21 cellular contexts compared by ENCODE assay signal in the genomic region with DNA sequence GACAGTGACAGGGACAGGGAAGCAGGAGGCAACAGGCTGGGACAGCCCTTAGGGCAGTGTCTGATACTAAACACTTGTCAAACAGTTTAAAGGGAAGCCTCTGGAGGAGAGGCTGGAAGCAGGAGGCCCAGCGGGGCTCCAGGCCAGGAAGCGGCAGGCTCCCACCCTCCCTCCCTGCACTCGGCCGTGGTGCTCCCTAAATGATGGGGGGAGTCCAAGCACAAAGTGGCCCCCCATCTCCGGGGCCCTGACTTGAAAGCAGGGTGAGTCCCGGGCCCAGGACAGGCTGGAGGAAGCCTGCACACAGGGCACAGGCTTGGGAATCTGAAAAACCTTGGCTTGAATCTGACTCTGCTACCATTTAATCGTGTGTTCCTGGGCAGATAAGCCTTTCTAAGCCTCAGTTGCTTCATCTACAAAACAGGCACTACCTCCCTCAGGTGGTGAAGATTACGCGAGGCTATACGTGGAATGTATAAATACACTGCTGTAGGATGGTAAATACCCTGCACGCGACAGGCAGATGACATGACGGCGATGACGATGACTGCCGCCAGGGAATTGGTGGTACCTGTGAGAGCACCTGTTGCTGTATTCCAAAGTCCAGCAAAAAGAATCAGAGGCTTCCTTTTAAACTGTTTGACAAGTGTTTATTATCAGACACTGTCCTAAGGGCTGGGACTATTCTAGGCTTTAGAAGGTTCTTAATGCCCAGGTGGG. TPM values are rescaled to one million over a fixed set of nuclear protein-coding genes. Genes with fewer than 3 reads are reported as not detected.
"Had no signal": no experiment of that assay in that cellular context is flagged by ENCODE, and none has a peak within 500 bp of the region (broad histone marks: within the 10 kb centered on the region; RNA-seq: fewer than 3 reads in every experiment).

No MANE protein-coding gene starts in this region.

- H3K27me3 Mint-ChIP-seq: activated T-helper 17 cell treated with anti-CD3 and anti-CD28 coated beads, Interleukin-2, amount 50 U/mL, for 72 hours had no signal

- FAIRE-seq: keratinocyte had no signal

- DNase-seq: activated CD4-positive, alpha-beta T cell treated with anti-CD3 and anti-CD28 coated beads for 1 hour; activated CD4-positive, alpha-beta T cell treated with anti-CD3 and anti-CD28 coated beads, Interleukin-2, amount 50 U/mL, for 4 hours; activated naive CD4-positive, alpha-beta T cell treated with Interleukin-2 at 50 U/mL for 16 hours; occipital lobe; stimulated activated CD4-positive, alpha-beta T cell treated with anti-CD3 and anti-CD28 coated beads, Interleukin-12 subunit alpha, Interleukin-12 subunit beta, amount 100 ng/mL, for 4 hours; stimulated activated CD4-positive, alpha-beta T cell treated with anti-CD3 and anti-CD28 coated beads, Interleukin-2, amount 100 ng/mL, for 24 hours; stomach; T-helper 1 cell; T1000 had no signal

- H3K27ac Mint-ChIP-seq: activated T-helper 17 cell treated with anti-CD3 and anti-CD28 coated beads, Interleukin-2, amount 50 U/mL, for 72 hours had no signal

- H3K27ac ChIP-seq: ascending aorta, breast epithelium, prostate gland, stomach, thoracic aorta had no signal

- ATAC-seq: activated T-helper 17 cell treated with anti-CD3 and anti-CD28 coated beads, Interleukin-2, amount 50 U/mL, for 72 hours; esophagus mucosa; SK-N-SH treated with all-trans-retinoic acid at 6 μM for 48 hours had no signal

- H3K4me3 Mint-ChIP-seq: activated T-helper 17 cell treated with anti-CD3 and anti-CD28 coated beads, Interleukin-2, amount 50 U/mL, for 72 hours; nephron had no signal

- H3K4me1 ChIP-seq: ascending aorta, breast epithelium, prostate gland, stomach had no signal

- H3K4me1 Mint-ChIP-seq: activated T-helper 17 cell treated with anti-CD3 and anti-CD28 coated beads, Interleukin-2, amount 50 U/mL, for 72 hours had no signal

- H3K9me3 ChIP-seq: ascending aorta, breast epithelium, prostate gland, stomach, thoracic aorta had no signal

- H3K9me3 Mint-ChIP-seq: activated T-helper 17 cell treated with anti-CD3 and anti-CD28 coated beads, Interleukin-2, amount 50 U/mL, for 72 hours; nephron had no signal

- H3K4me3 ChIP-seq: ascending aorta, breast epithelium, prostate gland, stomach, thoracic aorta had no signal

RNA-seq across cellular contexts. Expression of a gene that starts 34.1 kb away (rescaled TPM):
- total RNA-seq: ascending aorta, breast epithelium, dermis microvascular lymphatic vessel endothelial cell, esophagus mucosa, occipital lobe, prostate gland, stomach, thoracic aorta, ureter had no signal
- polyA plus RNA-seq: keratinocyte, stomach had no signal

RNA-seq across cellular contexts. Expression of a gene that starts 53.6 kb away (rescaled TPM):
- total RNA-seq: activated T-helper 17 cell treated with anti-CD3 and anti-CD28 coated beads, Interleukin-2, amount 50 U/mL, for 72 hours; ascending aorta; breast epithelium; dermis microvascular lymphatic vessel endothelial cell; esophagus mucosa; lower leg skin; occipital lobe; prostate gland; stomach; thoracic aorta; ureter had no signal
- polyA plus RNA-seq: keratinocyte had no signal
